ENCODE assay signal across 17 cellular contexts in the genomic region with DNA sequence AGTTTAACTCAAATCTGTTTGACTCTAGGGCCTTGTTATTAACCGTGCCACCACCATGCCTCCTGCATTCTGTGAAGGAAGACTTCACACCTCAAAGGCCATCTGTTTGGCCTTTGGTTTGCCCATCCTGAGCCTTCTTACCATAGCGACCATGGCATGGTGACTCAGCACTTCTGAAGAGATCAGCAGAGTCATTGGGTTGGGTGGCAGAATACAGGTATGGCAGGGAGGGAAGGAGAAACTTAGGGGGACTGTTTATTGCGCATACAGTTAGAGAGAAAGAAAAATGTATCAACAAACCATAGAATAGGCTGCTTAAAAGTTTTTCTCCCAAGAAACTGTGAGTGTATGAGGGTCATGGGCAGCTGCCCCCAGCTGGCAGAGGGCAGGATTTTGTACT. TPM values are rescaled to one million over a fixed set of nuclear protein-coding genes. Genes with fewer than 3 reads are reported as not detected.
DNase-seq lines count a peak whose midpoint lies in the region; ATAC-seq and TF ChIP-seq lines count a peak whose summit lies in the region.
"Had no signal": no experiment of that assay in that cellular context is flagged by ENCODE, and none has a peak within 500 bp of the region (broad histone marks: within the 10 kb centered on the region; RNA-seq: fewer than 3 reads in every experiment).

No MANE protein-coding gene starts in this region.

- H3K23ac ChIP-seq in mesendoderm (ENCODE audit: low read length): no peak overlapping the region

- H4K8ac ChIP-seq in mesendoderm (ENCODE audit: low read depth, low read length): no peak overlapping the region

- no peak overlapping the region for H3K56ac ChIP-seq in mesendoderm (ENCODE audit: low read length)

- POLR2A ChIA-PET in CD8-positive, alpha-beta T cell (lab: Charles Lee): interaction anchor here (0.8 to 8.3 kb wide), 7 partner anchors 11 to 816 kb away, joined by 3 to 251 read pairs (median 7); no protein-coding TSS in a partner anchor
- POLR2A ChIA-PET in activated CD8-positive, alpha-beta T cell treated with anti-CD3 and anti-CD28 coated beads, Interleukin-2, amount 10 ng/mL, durations not matched to agents 7 days and 5 days (lab: Charles Lee): interaction anchor here (0.6 to 20.6 kb wide), 13 partner anchors 11 to 691 kb away, joined by 3 to 904 read pairs (median 12); a partner anchor contains a TSS

- H3K27me3 Mint-ChIP-seq in CD8-positive, alpha-beta T cell (ENCODE audit: low read depth): no peaks in the 10 kb centered on the region
- no peaks in the 10 kb centered on the region for H3K27me3 Mint-ChIP-seq in activated CD8-positive, alpha-beta T cell treated with anti-CD3 and anti-CD28 coated beads, Interleukin-2, amount 10 ng/mL, durations not matched to agents 7 days and 5 days (ENCODE audit: low read depth)

- no peak overlapping the region for H3K18ac ChIP-seq in mesendoderm (ENCODE audit: low read length)

- H3K4ac ChIP-seq in mesendoderm (ENCODE audit: low read depth, low read length): peak overlapping the region; percentile 59

- no peak overlapping the region for H3K4me2 ChIP-seq in mesendoderm (ENCODE audit: low read length)
- H3K4me2 ChIP-seq: hepatocyte had no signal

- H3K79me2 ChIP-seq in mesendoderm (ENCODE audit: control insufficient read depth, insufficient read depth, low read length): no peaks in the 10 kb centered on the region
- H3K79me2 ChIP-seq: hepatocyte had no signal

- CTCF ChIA-PET in CD8-positive, alpha-beta T cell (lab: Charles Lee): interaction anchor here (2.4 to 7.4 kb wide), 4 partner anchors 11 to 30 kb away, joined by 7 to 67 read pairs (median 50); no protein-coding TSS in a partner anchor
- CTCF ChIA-PET in activated CD8-positive, alpha-beta T cell treated with anti-CD3 and anti-CD28 coated beads, Interleukin-2, amount 10 ng/mL, durations not matched to agents 7 days and 5 days (lab: Charles Lee): interaction anchor here (0.7 to 7.8 kb wide), 13 partner anchors 8 to 620 kb away, joined by 3 to 60 read pairs (median 8); no protein-coding TSS in a partner anchor

- H3K79me1 ChIP-seq in mesendoderm (ENCODE audit: low read length): no peaks in the 10 kb centered on the region

- H2AK5ac ChIP-seq in mesendoderm (ENCODE audit: low read length): no peak overlapping the region

- H2BK15ac ChIP-seq in mesendoderm (replicated peaks; ENCODE audit: low read depth): no peak overlapping the region

- no peak overlapping the region for H3K9ac ChIP-seq in mesendoderm (ENCODE audit: low read length)

- H3K9me3 Mint-ChIP-seq in CD8-positive, alpha-beta T cell: no peaks in the 10 kb centered on the region
- H3K9me3 Mint-ChIP-seq in activated CD8-positive, alpha-beta T cell treated with anti-CD3 and anti-CD28 coated beads, Interleukin-2, amount 10 ng/mL, durations not matched to agents 7 days and 5 days (ENCODE audit: insufficient read depth): no peaks in the 10 kb centered on the region
- H3K9me3 Mint-ChIP-seq: mesothelial cell of epicardium had no signal

- H2BK5ac ChIP-seq in mesendoderm (ENCODE audit: low read length): no peak overlapping the region

- no peaks in the 10 kb centered on the region for H3K9me3 ChIP-seq in CD8-positive, alpha-beta T cell (ENCODE audit: low read length)

- peak overlapping the region; percentile 50 for H3K27ac ChIP-seq in CD8-positive, alpha-beta T cell (ENCODE audit: low read depth, low read length)
- H3K27ac ChIP-seq in mesendoderm (ENCODE audit: low read depth, low read length) (no peak overlapping the region), dorsolateral prefrontal cortex (no peak overlapping the region)
- H3K27ac ChIP-seq: hepatocyte, VCaP had no signal

- peak; percentile 9 for ATAC-seq in CD8-positive, alpha-beta T cell
- no peak for ATAC-seq in activated CD8-positive, alpha-beta T cell treated with anti-CD3 and anti-CD28 coated beads, Interleukin-2, amount 10 ng/mL, durations not matched to agents 7 days and 5 days
- no peak for ATAC-seq in HG03280 (IDR thresholded peaks at IDR 0.05; ENCODE audit: unreplicated experiment)
- no peak for ATAC-seq in GM18861 (IDR thresholded peaks at IDR 0.05; ENCODE audit: unreplicated experiment)
- ATAC-seq: Panc1 had no signal

- peaks cover 99% of the 10 kb centered on the region for H3K4me1 ChIP-seq in CD8-positive, alpha-beta T cell (ENCODE audit: insufficient read depth, low read length)
- H3K4me1 ChIP-seq in mesendoderm (ENCODE audit: control insufficient read depth, low read depth, low read length): no peaks in the 10 kb centered on the region

- WGBS in mesendoderm (ENCODE audit: extremely low coverage, insufficient coverage, low lambda C conversion rate): no CpG with 5 or more reads among the region's 3 CpGs

- peak overlapping the region; percentile 38 for H3K4me3 ChIP-seq in CD8-positive, alpha-beta T cell (ENCODE audit: low read depth, low read length)
- no peak overlapping the region for H3K4me3 ChIP-seq in mesendoderm (ENCODE audit: low read length)
- no peak overlapping the region for H3K4me3 ChIP-seq in dorsolateral prefrontal cortex
- H3K4me3 ChIP-seq: hepatocyte had no signal

- intact Hi-C loops in CD8-positive, alpha-beta T cell (cut with DNase I, micrococcal nuclease): loop anchor here (1.0 to 5.0 kb wide), 5 partner anchors 9 to 818 kb away; no protein-coding TSS in a partner anchor
- intact Hi-C loops in dorsolateral prefrontal cortex (cut with DNase I): no loop called here

- TF ChIP-seq CTCF in CD8-positive, alpha-beta T cell (IDR thresholded peaks at IDR 0.05): no peak
- TF ChIP-seq CTCF in dorsolateral prefrontal cortex (IDR thresholded peaks at IDR 0.05 in 54 of 56, conservative IDR thresholded peaks at IDR 0.05 in 2 of 56; ENCODE audit: low read depth in 1 of 56, partially characterized antibody in 56 of 56): no peak

- peaks cover 94% of the 10 kb centered on the region for H3K36me3 Mint-ChIP-seq in CD8-positive, alpha-beta T cell
- peaks cover 98% of the 10 kb centered on the region for H3K36me3 Mint-ChIP-seq in activated CD8-positive, alpha-beta T cell treated with anti-CD3 and anti-CD28 coated beads, Interleukin-2, amount 10 ng/mL, durations not matched to agents 7 days and 5 days (ENCODE audit: low read depth)
- H3K36me3 Mint-ChIP-seq: mesothelial cell of epicardium had no signal

- H3K27me3 ChIP-seq in CD8-positive, alpha-beta T cell (ENCODE audit: insufficient read depth, low read length): no peaks in the 10 kb centered on the region
- H3K27me3 ChIP-seq in mesendoderm (ENCODE audit: insufficient read depth, low read length, poor library complexity): no peaks in the 10 kb centered on the region
- H3K27me3 ChIP-seq in dorsolateral prefrontal cortex: no peaks in the 10 kb centered on the region
- H3K27me3 ChIP-seq: hepatocyte had no signal

- H3K4me3 Mint-ChIP-seq in CD8-positive, alpha-beta T cell: peak overlapping the region; percentile 76
- peak overlapping the region; percentile 76 for H3K4me3 Mint-ChIP-seq in activated CD8-positive, alpha-beta T cell treated with anti-CD3 and anti-CD28 coated beads, Interleukin-2, amount 10 ng/mL, durations not matched to agents 7 days and 5 days
- H3K4me3 Mint-ChIP-seq: mesothelial cell of epicardium had no signal

- peaks cover 77% of the 10 kb centered on the region for H3K36me3 ChIP-seq in CD8-positive, alpha-beta T cell (ENCODE audit: insufficient read depth, low read length)
- no peaks in the 10 kb centered on the region for H3K36me3 ChIP-seq in mesendoderm (ENCODE audit: control insufficient read depth, insufficient read depth, low read length)

- peak; percentile 51 for DNase-seq in activated CD4-positive, alpha-beta T cell treated with anti-CD3 and anti-CD28 coated beads for 48 hours
- no peak for DNase-seq in activated CD4-positive, alpha-beta T cell treated with anti-CD3 and anti-CD28 coated beads for 4 hours
- peak in 1 of 7 experiments; percentile 44 for DNase-seq in CD8-positive, alpha-beta T cell
- DNase-seq in activated CD8-positive, alpha-beta T cell treated with anti-CD3 and anti-CD28 coated beads, Interleukin-2, amount 10 ng/mL, durations not matched to agents 7 days and 5 days: peak; percentile 59
- DNase-seq in mesendoderm: no peak
- DNase-seq in dorsolateral prefrontal cortex: no peak
- DNase-seq: COR-L47, H7, NCI-H1048, occipital lobe, SW 1271 had no signal

- H3K27ac Mint-ChIP-seq in CD8-positive, alpha-beta T cell: peak overlapping the region; percentile 93
- peak overlapping the region; percentile 98 for H3K27ac Mint-ChIP-seq in activated CD8-positive, alpha-beta T cell treated with anti-CD3 and anti-CD28 coated beads, Interleukin-2, amount 10 ng/mL, durations not matched to agents 7 days and 5 days
- H3K27ac Mint-ChIP-seq: mesothelial cell of epicardium had no signal

- no peak overlapping the region for H2BK120ac ChIP-seq in mesendoderm (ENCODE audit: low read depth, low read length)

- H3K4me1 Mint-ChIP-seq in CD8-positive, alpha-beta T cell (ENCODE audit: low read depth): peaks cover 96% of the 10 kb centered on the region
- H3K4me1 Mint-ChIP-seq in activated CD8-positive, alpha-beta T cell treated with anti-CD3 and anti-CD28 coated beads, Interleukin-2, amount 10 ng/mL, durations not matched to agents 7 days and 5 days (ENCODE audit: low read depth): peaks cover 93% of the 10 kb centered on the region

- no peak overlapping the region for H4K5ac ChIP-seq in mesendoderm (ENCODE audit: low read length)

RNA-seq across cellular contexts. Expression of a gene that starts 49.2 kb away (rescaled TPM):
- 10 to 100 TPM; 27.2 to 35.6 TPM for total RNA-seq in CD8-positive, alpha-beta T cell
- total RNA-seq in activated CD8-positive, alpha-beta T cell treated with anti-CD3 and anti-CD28 coated beads, Interleukin-2, amount 10 ng/mL, durations not matched to agents 7 days and 5 days: 100 to 1,000 TPM; 130 to 147 TPM
- polyA plus RNA-seq in mesendoderm (2013, experiment 1 of 2): 168 TPM
- 167 TPM for polyA plus RNA-seq in mesendoderm (2013, experiment 2 of 2)
- total RNA-seq in dorsolateral prefrontal cortex: 100 to 1,000 TPM in 92 of 120 experiments, 10 to 100 TPM in 28; 71.6 to 171 (median 110) TPM

RNA-seq across cellular contexts. Expression of a gene that starts 58.3 kb away (rescaled TPM):
- total RNA-seq in CD8-positive, alpha-beta T cell: 1 to 10 TPM; 7.9 to 8.3 TPM
- total RNA-seq in activated CD8-positive, alpha-beta T cell treated with anti-CD3 and anti-CD28 coated beads, Interleukin-2, amount 10 ng/mL, durations not matched to agents 7 days and 5 days: 1 to 10 TPM; 8.0 to 8.5 TPM
- polyA plus RNA-seq in mesendoderm (2013, experiment 1 of 2): 35.9 TPM
- polyA plus RNA-seq in mesendoderm (2013, experiment 2 of 2): 31.8 TPM
- 10 to 100 TPM in 119 of 120 experiments, 1 to 10 TPM in 1; 9.7 to 36.9 (median 19.7) TPM for total RNA-seq in dorsolateral prefrontal cortex

Comparison
In these comparisons a context has a peak if more than half of its experiments do, and no peak if none do; other contexts are left out.
1. DNase-seq: peak in activated CD4-positive, alpha-beta T cell treated with anti-CD3 and anti-CD28 coated beads for 48 hours (single experiment) and activated CD8-positive, alpha-beta T cell treated with anti-CD3 and anti-CD28 coated beads, Interleukin-2, amount 10 ng/mL, durations not matched to agents 7 days and 5 days (single experiment); none in activated CD4-positive, alpha-beta T cell treated with anti-CD3 and anti-CD28 coated beads for 4 hours (0 of 2), mesendoderm (single experiment) and dorsolateral prefrontal cortex (0 of 10).
2. intact Hi-C loops: an anchor here in CD8-positive, alpha-beta T cell (1.0 to 5.0 kb wide); none called in dorsolateral prefrontal cortex.